Comparison of ENCODE assay signal across 8 cellular contexts in the genomic region with DNA sequence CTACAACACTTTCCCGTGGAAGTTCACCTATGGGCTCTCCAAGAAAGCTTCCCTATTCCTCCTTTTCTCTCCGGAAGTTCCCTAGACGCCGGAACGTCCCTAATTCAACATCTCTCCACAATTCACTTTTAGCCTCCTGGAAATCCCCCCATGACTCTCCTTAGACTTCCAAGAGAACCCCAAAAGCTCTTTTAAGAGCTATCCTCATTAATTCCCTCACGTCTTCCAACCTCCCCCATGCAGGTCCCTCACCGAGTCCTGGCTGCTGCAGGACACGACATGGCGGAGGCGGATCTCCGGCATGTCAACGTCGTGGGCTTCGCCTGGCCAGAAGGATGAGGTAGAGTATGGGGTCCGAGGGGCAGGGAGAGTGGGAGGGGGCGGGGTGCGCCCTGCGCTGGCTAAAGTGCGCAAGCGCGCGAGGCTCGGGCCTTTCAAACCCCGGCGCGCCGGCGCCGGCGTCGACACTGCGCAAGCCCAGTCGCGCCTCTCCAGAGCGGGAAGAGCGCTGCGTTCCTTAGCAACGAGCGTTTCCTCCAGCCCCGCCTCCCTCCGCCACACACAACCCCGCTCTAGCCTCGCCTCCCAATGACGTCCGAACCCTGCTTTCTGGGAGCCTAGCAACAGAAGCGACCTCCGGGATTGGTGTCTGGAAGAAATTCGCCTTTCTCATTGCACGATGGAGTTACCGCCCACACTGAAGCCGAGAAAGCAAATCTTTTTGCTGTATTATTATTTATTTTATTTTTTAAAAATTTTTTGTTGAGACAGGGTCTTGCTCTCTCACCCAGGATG.
DNase-seq lines count a peak whose midpoint lies in the region; ATAC-seq, FAIRE-seq and TF ChIP-seq lines count a peak whose summit lies in the region.

A gene (plus strand): TSS at position 646 of the 795 bp plus-strand sequence. CDS start 1,391 bp downstream, outside the sequence.
A gene with protein sequence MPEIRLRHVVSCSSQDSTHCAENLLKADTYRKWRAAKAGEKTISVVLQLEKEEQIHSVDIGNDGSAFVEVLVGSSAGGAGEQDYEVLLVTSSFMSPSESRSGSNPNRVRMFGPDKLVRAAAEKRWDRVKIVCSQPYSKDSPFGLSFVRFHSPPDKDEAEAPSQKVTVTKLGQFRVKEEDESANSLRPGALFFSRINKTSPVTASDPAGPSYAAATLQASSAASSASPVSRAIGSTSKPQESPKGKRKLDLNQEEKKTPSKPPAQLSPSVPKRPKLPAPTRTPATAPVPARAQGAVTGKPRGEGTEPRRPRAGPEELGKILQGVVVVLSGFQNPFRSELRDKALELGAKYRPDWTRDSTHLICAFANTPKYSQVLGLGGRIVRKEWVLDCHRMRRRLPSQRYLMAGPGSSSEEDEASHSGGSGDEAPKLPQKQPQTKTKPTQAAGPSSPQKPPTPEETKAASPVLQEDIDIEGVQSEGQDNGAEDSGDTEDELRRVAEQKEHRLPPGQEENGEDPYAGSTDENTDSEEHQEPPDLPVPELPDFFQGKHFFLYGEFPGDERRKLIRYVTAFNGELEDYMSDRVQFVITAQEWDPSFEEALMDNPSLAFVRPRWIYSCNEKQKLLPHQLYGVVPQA (minus strand): TSS at position 372 of the 795 bp plus-strand sequence. CDS start 69 bp downstream, at position 303.

- H4K20me1 ChIP-seq in Loucy (ENCODE audit: insufficient read depth, low read length, poor library complexity, severe bottlenecking), result no peaks in the 10 kb centered on the region

- H3K27me3 ChIP-seq in Loucy (ENCODE audit: insufficient read depth, low read length, poor library complexity, severe bottlenecking), result no peaks in the 10 kb centered on the region

- H3K4me1 Mint-ChIP-seq in nephron progenitor cell, result peaks cover 60% of the 10 kb centered on the region
- peaks cover 61% of the 10 kb centered on the region for H3K4me1 Mint-ChIP-seq in stimulated activated naive CD8-positive, alpha-beta T cell treated with anti-CD3 and anti-CD28 coated beads, Interleukin-15, amount 100 ng/mL, for 72 hours

- H3K4me3 Mint-ChIP-seq in nephron progenitor cell, result peak within 1 kb of the TSS; percentile 95
- peak within 1 kb of the TSS; percentile 99 for H3K4me3 Mint-ChIP-seq in stimulated activated naive CD8-positive, alpha-beta T cell treated with anti-CD3 and anti-CD28 coated beads, Interleukin-15, amount 100 ng/mL, for 72 hours

- H3K27ac Mint-ChIP-seq in nephron progenitor cell, result peak within 1 kb of the TSS; percentile 95
- H3K27ac Mint-ChIP-seq in stimulated activated naive CD8-positive, alpha-beta T cell treated with anti-CD3 and anti-CD28 coated beads, Interleukin-15, amount 100 ng/mL, for 72 hours, result peak within 1 kb of the TSS; percentile 98

- H3K9me3 Mint-ChIP-seq in nephron progenitor cell, result no peaks in the 10 kb centered on the region
- H3K9me3 Mint-ChIP-seq in stimulated activated naive CD8-positive, alpha-beta T cell treated with anti-CD3 and anti-CD28 coated beads, Interleukin-15, amount 100 ng/mL, for 72 hours, result no peaks in the 10 kb centered on the region

- no peaks in the 10 kb centered on the region for H3K9me2 ChIP-seq in Loucy (replicated peaks; ENCODE audit: low read depth, low read length)

- H3K4me1 ChIP-seq in Loucy (ENCODE audit: insufficient read depth, low read length, poor library complexity, severe bottlenecking), result peaks cover 37% of the 10 kb centered on the region

- H3K9ac ChIP-seq in Loucy (ENCODE audit: low read depth, low read length, poor library complexity, severe bottlenecking), result peak within 1 kb of the TSS; percentile 98

- peak within 1 kb of the TSS; percentile 85 for H3K4me3 ChIP-seq in Loucy (ENCODE audit: low read length, poor library complexity, severe bottlenecking)

- no peaks in the 10 kb centered on the region for H3K27me3 Mint-ChIP-seq in nephron progenitor cell (ENCODE audit: low read depth, poor library complexity)
- no peaks in the 10 kb centered on the region for H3K27me3 Mint-ChIP-seq in stimulated activated naive CD8-positive, alpha-beta T cell treated with anti-CD3 and anti-CD28 coated beads, Interleukin-15, amount 100 ng/mL, for 72 hours

- peak; percentile 99 for DNase-seq in EL
- peak; percentile 99 for DNase-seq in H54 (ENCODE audit: insufficient read length, low spot score)
- peak; percentile 98 for DNase-seq in activated effector memory CD4-positive, alpha-beta T cell treated with anti-CD3 and anti-CD28 coated beads, Interleukin-2, amount 50 U/mL, for 16 hours
- peak; percentile 98 for DNase-seq in fibroblast of the conjunctiva (ENCODE audit: low read depth)
- DNase-seq in nephron progenitor cell, result peak; percentile 96
- peak; percentile 91 to 96 for DNase-seq in stimulated activated naive CD8-positive, alpha-beta T cell treated with anti-CD3 and anti-CD28 coated beads, Interleukin-15, amount 100 ng/mL, for 72 hours

- peaks cover 59% of the 10 kb centered on the region for H3K79me2 ChIP-seq in Loucy (ENCODE audit: insufficient read depth, low read length)

- H2AFZ ChIP-seq in Loucy (ENCODE audit: low read length), result peak within 1 kb of the TSS; percentile 64

- ATAC-seq in stimulated activated naive CD8-positive, alpha-beta T cell treated with anti-CD3 and anti-CD28 coated beads, Interleukin-15, amount 100 ng/mL, for 72 hours, result peak; percentile 99

- peak; percentile 90 for FAIRE-seq in H54 (lab: Jason Lieb, UNC)

- H3K36me3 Mint-ChIP-seq in nephron progenitor cell (ENCODE audit: low read depth), result peaks cover 16% of the 10 kb centered on the region

- H3K9me3 ChIP-seq in Loucy (ENCODE audit: insufficient read depth, low read depth, low read length), result no peaks in the 10 kb centered on the region

- peak within 1 kb of the TSS; percentile 100 for H3K4me2 ChIP-seq in Loucy (ENCODE audit: low read depth, low read length, poor library complexity, severe bottlenecking)

- no peaks in the 10 kb centered on the region for H3F3A ChIP-seq in Loucy (ENCODE audit: low read depth)

- TF ChIP-seq POLR2A in H54 (IDR thresholded peaks at IDR 0.05; ENCODE audit: low read depth, low read length), result peak; percentile 60
- peak; percentile 67 for TF ChIP-seq POLR2A in Raji (IDR thresholded peaks at IDR 0.05; ENCODE audit: insufficient read depth, low read depth, low read length)

- H3K36me3 ChIP-seq in Loucy (ENCODE audit: insufficient read depth, low read length), result no peaks in the 10 kb centered on the region

- no peak for TF ChIP-seq CTCF in Loucy (conservative IDR thresholded peaks at IDR 0.05; ENCODE audit: low read length)
- no peak for TF ChIP-seq CTCF in nephron progenitor cell (IDR thresholded peaks at IDR 0.05)

Comparison
In these comparisons a context has a peak if more than half of its experiments do, and no peak if none do; other contexts are left out.
1. Peak in every context shown above with its lines: DNase-seq, ATAC-seq and H3K4me3 ChIP-seq.